Comparison of ENCODE assay signal across 28 cellular contexts in the genomic region with DNA sequence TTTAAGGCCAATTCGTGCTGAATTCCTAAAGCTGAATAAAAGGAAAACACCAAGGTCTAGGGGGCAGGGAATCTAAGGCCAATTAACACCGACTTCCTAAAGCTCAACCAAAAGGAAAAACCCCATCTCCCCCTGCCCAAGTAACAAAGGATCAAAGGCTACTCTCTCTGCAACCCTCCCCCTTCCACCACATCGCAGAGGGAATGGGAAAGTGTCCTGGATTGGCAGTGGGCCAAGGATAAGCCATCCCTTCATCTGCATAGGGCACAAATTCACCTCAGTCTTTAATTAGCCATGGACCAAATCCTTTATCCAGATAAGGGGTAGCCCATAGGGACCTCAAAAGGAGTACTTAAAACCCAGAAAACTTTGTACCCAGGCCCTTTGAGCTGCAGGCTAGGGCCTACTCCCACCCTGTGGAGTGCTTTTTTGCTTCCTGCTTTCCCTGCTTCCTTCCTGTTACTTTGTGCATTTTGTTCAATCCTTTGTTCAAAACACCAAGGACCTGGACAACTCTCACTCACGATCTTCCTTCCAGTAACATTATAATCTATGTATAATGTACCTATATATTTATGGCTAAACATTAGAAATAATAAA.
DNase-seq lines count a peak whose midpoint lies in the region; ATAC-seq and TF ChIP-seq lines count a peak whose summit lies in the region.
"Had no signal": no experiment of that assay in that cellular context is flagged by ENCODE, and none has a peak within 500 bp of the region (broad histone marks: within the 10 kb centered on the region; RNA-seq: fewer than 3 reads in every experiment).

No MANE protein-coding gene starts in this region.

- TF ChIP-seq CTCF in transverse colon (IDR thresholded peaks at IDR 0.05): no peak

- H3K23ac ChIP-seq in neuronal stem cell (ENCODE audit: low read depth, low read length, poor library complexity): no peak overlapping the region

- no peak overlapping the region for H2BK15ac ChIP-seq in neuronal stem cell (ENCODE audit: low read length)

- in situ Hi-C loops in transverse colon (cut with MboI; ENCODE audit: low pct_ligation_motif_present in 1 of 4, low pct_unique_long_range_greater_than_20kb in 1 of 4, low sequenced_read_pairs in 3 of 4): no loop called here

- H3K36me3 ChIP-seq in NT2/D1 (ENCODE audit: insufficient read depth, insufficient read length, low read length): no peaks in the 10 kb centered on the region
- no peaks in the 10 kb centered on the region for H3K36me3 ChIP-seq in neuronal stem cell (replicated peaks in 1 of 2; ENCODE audit: control insufficient read depth in 2 of 2, insufficient read depth in 2 of 2, low read length in 2 of 2)
- no peaks in the 10 kb centered on the region for H3K36me3 ChIP-seq in transverse colon
- H3K36me3 ChIP-seq: adrenal gland, gastrocnemius medialis, left lung, sigmoid colon, vagina had no signal

- H3K4me1 ChIP-seq in NT2/D1 (ENCODE audit: insufficient read depth, insufficient read length) (no peaks in the 10 kb centered on the region), neuronal stem cell (ENCODE audit: control insufficient read depth in 2 of 2, insufficient read depth in 1 of 2, low read depth in 1 of 2, low read length in 2 of 2) (peaks cover 0 to 2% of the 10 kb centered on the region in 2 donors), transverse colon (no peaks in the 10 kb centered on the region)
- H3K4me1 ChIP-seq: A549, adrenal gland, gastrocnemius medialis, left lung, sigmoid colon, vagina had no signal

- TF ChIP-seq POLR2A in transverse colon (IDR thresholded peaks at IDR 0.05): no peak

- H4K91ac ChIP-seq in neuronal stem cell (ENCODE audit: low read depth, low read length, poor library complexity): no peak overlapping the region

- no peak overlapping the region for H4K8ac ChIP-seq in neuronal stem cell (ENCODE audit: low read depth, low read length)

- H2BK5ac ChIP-seq in neuronal stem cell (ENCODE audit: low read length): no peak overlapping the region

- H3K4ac ChIP-seq in neuronal stem cell (ENCODE audit: low read length): no peak overlapping the region

- no peaks in the 10 kb centered on the region for H3K79me1 ChIP-seq in neuronal stem cell (ENCODE audit: low read depth, low read length)

- no peak overlapping the region for H3K14ac ChIP-seq in neuronal stem cell (ENCODE audit: low read length)

- ATAC-seq in GM21367 (IDR thresholded peaks at IDR 0.05; ENCODE audit: unreplicated experiment): no peak
- ATAC-seq: A549; gastrocnemius medialis; left lung; PC-3; stimulated activated naive CD8-positive, alpha-beta T cell treated with anti-CD3 and anti-CD28 coated beads, Interleukin-15, amount 100 ng/mL, for 72 hours had no signal

- H3K18ac ChIP-seq in neuronal stem cell (ENCODE audit: low read length): no peak overlapping the region

- H3K9ac ChIP-seq in NT2/D1 (ENCODE audit: insufficient read length, low read depth): no peak overlapping the region
- no peak overlapping the region for H3K9ac ChIP-seq in neuronal stem cell (ENCODE audit: low read depth, low read length, poor library complexity)
- H3K9ac ChIP-seq: SK-N-SH had no signal

- H3K4me3 ChIP-seq in NT2/D1 (ENCODE audit: insufficient read length, low read depth): no peak overlapping the region
- H3K4me3 ChIP-seq in neuronal stem cell (ENCODE audit: low read length in 2 of 2): no peak overlapping the region
- no peak overlapping the region for H3K4me3 ChIP-seq in transverse colon
- H3K4me3 ChIP-seq: A549, adrenal gland, gastrocnemius medialis, left lung, sigmoid colon, vagina had no signal

- peak overlapping the region; percentile 61 for H3K27ac ChIP-seq in neuronal stem cell (replicated peaks; ENCODE audit: low read length)
- no peak overlapping the region for H3K27ac ChIP-seq in transverse colon
- H3K27ac ChIP-seq: A549, adrenal gland, gastrocnemius medialis, HL-60, left lung, sigmoid colon, vagina had no signal

- peak overlapping the region; percentile 88 for H2AFZ ChIP-seq in neuronal stem cell (ENCODE audit: low read length)

- peak; percentile 41 for DNase-seq in NCI-H748 (lab: John Stamatoyannopoulos, UW; ENCODE audit: unreplicated experiment)
- DNase-seq in NCI-H748 treated with DMSO at 0.1 percent for 48 hours (lab: John Stamatoyannopoulos, UW): no peak
- peak; percentile 69 for DNase-seq in NT2/D1 (ENCODE audit: low read depth, low spot score)
- DNase-seq in iPS DF 4.7 (ENCODE audit: extremely low read depth, low spot score): peak; percentile 62
- peak; percentile 86 for DNase-seq in neuronal stem cell (ENCODE audit: low spot score)
- no peak for DNase-seq in SIG-M5 (lab: John Stamatoyannopoulos, UW)
- no peak for DNase-seq in transverse colon
- DNase-seq: activated CD4-positive, alpha-beta memory T cell treated with anti-CD3 and anti-CD28 coated beads, Interleukin-2, amount 10 ng/mL, durations not matched to agents 7 days and 5 days; activated CD8-positive, alpha-beta memory T cell treated with anti-CD3 and anti-CD28 coated beads, Interleukin-2, amount 50 U/mL, for 48 hours; activated naive CD4-positive, alpha-beta T cell treated with anti-CD3 and anti-CD28 coated beads, Interleukin-2, amount 10 ng/mL, durations not matched to agents 7 days and 5 days; adrenal gland; cerebellar nuclear complex; gastrocnemius medialis; Kasumi-1; left lung; NCI-H2081 treated with DMSO at 0.1 percent for 48 hours; NCI-H345; nucleus accumbens; PC-3; sigmoid colon; SK-N-SH; stimulated activated CD4-positive, alpha-beta T cell treated with anti-CD3 and anti-CD28 coated beads, Interleukin-12 subunit alpha, Interleukin-12 subunit beta, amount 100 ng/mL, for 4 hours; stimulated activated CD4-positive, alpha-beta T cell treated with anti-CD3 and anti-CD28 coated beads, Interleukin-2, amount 100 ng/mL, for 48 hours; stimulated activated naive CD8-positive, alpha-beta T cell treated with anti-CD3 and anti-CD28 coated beads, Interleukin-15, amount 100 ng/mL, for 72 hours had no signal

- no peak overlapping the region for H2AK5ac ChIP-seq in neuronal stem cell (ENCODE audit: low read depth, low read length)

- TF ChIP-seq EP300 in transverse colon (IDR thresholded peaks at IDR 0.05; ENCODE audit: low read depth): no peak

- no peak overlapping the region for H2BK12ac ChIP-seq in neuronal stem cell (ENCODE audit: low read length)

- H2BK120ac ChIP-seq in neuronal stem cell (ENCODE audit: low read depth, low read length): no peak overlapping the region

- no peak overlapping the region for H3K4me2 ChIP-seq in neuronal stem cell (ENCODE audit: insufficient read depth, low read length, poor library complexity, severe bottlenecking)
- H3K4me2 ChIP-seq: A549, SK-N-SH had no signal

- WGBS in neuronal stem cell (ENCODE audit: extremely low coverage in 2 of 2, insufficient read length in 2 of 2, insufficient replicate concordance in 1 of 2), 2 donors: no CpG with 5 or more reads among the region's 4 CpGs
- WGBS in transverse colon (ENCODE audit: low coverage in 1 of 2), 2 donors: 47 to 51% methylated on average over 3 to 4 of the region's 4 CpGs

- H3K27me3 ChIP-seq in NT2/D1 (ENCODE audit: insufficient read depth, insufficient read length) (no peaks in the 10 kb centered on the region), neuronal stem cell (ENCODE audit: control insufficient read depth in 3 of 3, insufficient read depth in 3 of 3, low read depth in 1 of 3, low read length in 3 of 3) (no peaks in the 10 kb centered on the region), transverse colon (no peaks in the 10 kb centered on the region)
- H3K27me3 ChIP-seq: adrenal gland, gastrocnemius medialis, left lung, sigmoid colon, vagina had no signal

- intact Hi-C loops in transverse colon (cut with DNase I; ENCODE audit: low total_unique reads): no loop called here

- H3K9me3 ChIP-seq in NT2/D1 (ENCODE audit: insufficient read depth, low read length) (no peaks in the 10 kb centered on the region), neuronal stem cell (replicated peaks in 1 of 2; ENCODE audit: control insufficient read depth in 2 of 2, insufficient read depth in 1 of 2, low read depth in 1 of 2, low read length in 2 of 2) (peaks cover 0 to 3% of the 10 kb centered on the region in 2 donors), transverse colon (no peaks in the 10 kb centered on the region)
- H3K9me3 ChIP-seq: A549, adrenal gland, gastrocnemius medialis, left lung, sigmoid colon, SK-N-SH, vagina had no signal

Comparison
In these comparisons a context has a peak if more than half of its experiments do, and no peak if none do; other contexts are left out.
1. DNase-seq: peak in NCI-H748 (single experiment), NT2/D1 (single experiment), iPS DF 4.7 (single experiment) and neuronal stem cell (single experiment); none in NCI-H748 treated with DMSO at 0.1 percent for 48 hours (single experiment), SIG-M5 (single experiment) and transverse colon (single experiment).